ENCODE assay signal across 14 cellular contexts in genomic region chr18:79805926-79806487, GRCh38. TPM values are rescaled to one million over a fixed set of nuclear protein-coding genes. Genes with fewer than 3 reads are reported as not detected.
"Had no signal": no experiment of that assay in that cellular context is flagged by ENCODE, and none has a peak within 500 bp of the region (broad histone marks: within the 10 kb centered on the region; RNA-seq: fewer than 3 reads in every experiment).

No MANE protein-coding gene starts in this region.

- ATAC-seq: esophagus mucosa, gastrocnemius medialis, heart left ventricle had no signal

- H3K9me3 ChIP-seq: ascending aorta, gastrocnemius medialis, lower lobe of right lung had no signal

- DNase-seq: activated CD4-positive, alpha-beta T cell treated with anti-CD3 and anti-CD28 coated beads, Interleukin-2, amount 50 U/mL, for 48 hours; activated naive CD4-positive, alpha-beta T cell treated with anti-CD3 and anti-CD28 coated beads, Interleukin-2, amount 50 U/mL, for 16 hours; activated T-cell treated with anti-CD3 and anti-CD28 coated beads, Interleukin-2, amount 50 U/mL, for 24 hours; cerebellar nuclear complex; effector CD8-positive, alpha-beta T cell; gastrocnemius medialis; lower lobe of right lung; midbrain; nephron progenitor cell; stomach had no signal

- H3K27me3 ChIP-seq: ascending aorta had no signal

- H3K27ac ChIP-seq: ascending aorta, gastrocnemius medialis, heart left ventricle, lower lobe of right lung, stomach, VCaP had no signal

- H3K36me3 ChIP-seq: ascending aorta, gastrocnemius medialis, heart left ventricle, lower lobe of right lung, stomach had no signal

- H3K4me1 ChIP-seq: ascending aorta, gastrocnemius medialis, heart left ventricle, lower lobe of right lung, stomach had no signal

- H3K4me3 ChIP-seq: ascending aorta, gastrocnemius medialis, heart left ventricle, lower lobe of right lung, stomach had no signal

RNA-seq across cellular contexts. Expression of gene KCNG2, which starts 8.3 kb away (rescaled TPM):
- total RNA-seq: ascending aorta had no signal
